Comparison of ENCODE assay signal across 7 cellular contexts in genomic region chr3:184227481-184227935, GRCh38. TPM values are rescaled to one million over a fixed set of nuclear protein-coding genes. Genes with fewer than 3 reads are reported as not detected.
DNase-seq lines count a peak whose midpoint lies in the region; ATAC-seq, FAIRE-seq and TF ChIP-seq lines count a peak whose summit lies in the region.

No MANE protein-coding gene starts in this region.

- H3K9ac ChIP-seq in astrocyte (ENCODE audit: low read length): no peak overlapping the region
- H3K9ac ChIP-seq in HepG2 (ENCODE audit: insufficient read depth, low read depth, low read length): no peak overlapping the region

- H3K9me3 ChIP-seq in astrocyte (ENCODE audit: insufficient read depth, low read depth, low read length) (no peaks in the 10 kb centered on the region), HepG2 (ENCODE audit: low read length) (no peaks in the 10 kb centered on the region)

- ATAC-seq in HG03135 (IDR thresholded peaks at IDR 0.05; ENCODE audit: unreplicated experiment): peak; percentile 46
- ATAC-seq in HepG2: peak; percentile 53
- ATAC-seq in stimulated activated naive CD8-positive, alpha-beta T cell treated with anti-CD3 and anti-CD28 coated beads, Interleukin-15, amount 100 ng/mL, for 72 hours: peak; percentile 52
- no peak for ATAC-seq in HG02885 (IDR thresholded peaks at IDR 0.05; ENCODE audit: poor library complexity, unreplicated experiment)

- CTCF ChIA-PET in HepG2 (lab: Yijun Ruan, JAX; ENCODE audit: low intra/inter-chr PET ratio, low total read pairs): interaction anchor here (0.9 to 2.1 kb wide), 4 partner anchors 14 to 62 kb away, joined by 3 to 13 read pairs (median 4); no protein-coding TSS in a partner anchor

- intact Hi-C loops in HepG2 (cut with micrococcal nuclease; ENCODE audit: unreplicated experiment): loop anchor here (10.0 kb wide), 1 partner anchor 57 kb away; no protein-coding TSS in a partner anchor

- H3K36me3 ChIP-seq in astrocyte (ENCODE audit: insufficient read depth, low read length) (no peaks in the 10 kb centered on the region), HepG2 (replicated peaks in 1 of 2; ENCODE audit: control insufficient read depth in 1 of 2, insufficient read depth in 2 of 2, low read length in 2 of 2) (no peaks in the 10 kb centered on the region)

- H3K27ac ChIP-seq in astrocyte (ENCODE audit: low read depth, low read length) (no peak overlapping the region), HepG2 (ENCODE audit: extremely low read length, insufficient read depth, low read length) (no peak overlapping the region)

- H3K4me1 ChIP-seq in astrocyte (ENCODE audit: insufficient read depth, low read length): peaks cover 13% of the 10 kb centered on the region
- peaks cover 11% of the 10 kb centered on the region; the same call in 1 of the 2 replicates for H3K4me1 ChIP-seq in HepG2 (ENCODE audit: insufficient read depth, low read length)

- in situ Hi-C loops in HepG2 (cut with HindIII; ENCODE audit: extremely low pct_ligation_motif_present, low pct_unique_long_range_greater_than_20kb): no loop called here

- FAIRE-seq in astrocyte (lab: Jason Lieb, UNC): no peak
- no peak for FAIRE-seq in HepG2 (lab: Jason Lieb, UNC)

- no peak for TF ChIP-seq EP300 in HepG2 (IDR thresholded peaks at IDR 0.05; ENCODE audit: low read depth in 2 of 2, low read length in 2 of 2)
- TF ChIP-seq EP300 in HepG2 (CRISPR knock-in tag; IDR thresholded peaks at IDR 0.05; ENCODE audit: borderline replicate concordance): no peak

- H2AFZ ChIP-seq in astrocyte (ENCODE audit: low read depth, low read length) (no peak overlapping the region), HepG2 (ENCODE audit: low read length) (no peak overlapping the region)

- H4K20me1 ChIP-seq in astrocyte (ENCODE audit: insufficient read depth, low read length) (peaks cover 9% of the 10 kb centered on the region), HepG2 (ENCODE audit: insufficient read depth, low read length) (peaks cover 5% of the 10 kb centered on the region; the same call in 1 of the 2 replicates)

- no peak for TF ChIP-seq POLR2A in HepG2 (IDR thresholded peaks at IDR 0.05; ENCODE audit: insufficient read depth in 1 of 2, low read depth in 2 of 2, low read length in 2 of 2)

- H3K27me3 ChIP-seq in astrocyte (ENCODE audit: insufficient read depth, low read length) (peaks cover 44% of the 10 kb centered on the region), HepG2 (ENCODE audit: control insufficient read depth in 1 of 2, insufficient read depth in 2 of 2, low read length in 2 of 2) (peaks cover 7 to 47% of the 10 kb centered on the region in 2 experiments; a peak in 4 of 5 replicates)

- H3K4me1 Mint-ChIP-seq in astrocyte (ENCODE audit: low read depth, unreplicated experiment): peaks cover 7% of the 10 kb centered on the region
- H3K4me1 Mint-ChIP-seq in stimulated activated naive CD8-positive, alpha-beta T cell treated with anti-CD3 and anti-CD28 coated beads, Interleukin-15, amount 100 ng/mL, for 72 hours: peaks cover 15% of the 10 kb centered on the region

- peak overlapping the region; percentile 23 for H3K4me3 Mint-ChIP-seq in astrocyte (ENCODE audit: unreplicated experiment)
- H3K4me3 Mint-ChIP-seq in stimulated activated naive CD8-positive, alpha-beta T cell treated with anti-CD3 and anti-CD28 coated beads, Interleukin-15, amount 100 ng/mL, for 72 hours: no peak overlapping the region

- 9% methylated on average over 2 of the region's 2 CpGs for WGBS in HepG2 (ENCODE audit: low lambda C conversion rate)

- H3K79me2 ChIP-seq in astrocyte (ENCODE audit: insufficient read depth, low read length) (no peaks in the 10 kb centered on the region), HepG2 (ENCODE audit: insufficient read depth, low read length) (no peaks in the 10 kb centered on the region)

- POLR2A ChIA-PET in HepG2 (lab: Yijun Ruan, JAX): interaction anchor here (1.0 to 1.6 kb wide), 4 partner anchors 12 to 92 kb away, joined by 3 to 7 read pairs (median 4); partner anchors contain the start of gene EIF2B5

- H3K4me2 ChIP-seq in astrocyte (ENCODE audit: low read length) (no peak overlapping the region), HepG2 (ENCODE audit: low read depth, low read length) (no peak overlapping the region)

- H3K36me3 Mint-ChIP-seq in astrocyte (ENCODE audit: low read depth, unreplicated experiment): no peaks in the 10 kb centered on the region

- no TSS peak for BruUV-seq in HepG2 (replicated peaks; lab: Mats Ljungman, UMichigan)

- H3K27me3 Mint-ChIP-seq in astrocyte (ENCODE audit: low read depth, unreplicated experiment): peaks cover 56% of the 10 kb centered on the region
- H3K27me3 Mint-ChIP-seq in stimulated activated naive CD8-positive, alpha-beta T cell treated with anti-CD3 and anti-CD28 coated beads, Interleukin-15, amount 100 ng/mL, for 72 hours: peaks cover 74% of the 10 kb centered on the region

- no peaks in the 10 kb centered on the region for H3K9me3 Mint-ChIP-seq in astrocyte (ENCODE audit: unreplicated experiment)
- H3K9me3 Mint-ChIP-seq in stimulated activated naive CD8-positive, alpha-beta T cell treated with anti-CD3 and anti-CD28 coated beads, Interleukin-15, amount 100 ng/mL, for 72 hours: no peaks in the 10 kb centered on the region

- H3K4me3 ChIP-seq in astrocyte (ENCODE audit: insufficient read depth, low read depth, low read length) (no peak overlapping the region), HepG2 (replicated peaks in 1 of 3; ENCODE audit: insufficient read depth in 1 of 3, low read depth in 2 of 3, low read length in 3 of 3) (no peak overlapping the region)

- TF ChIP-seq RAD21 in HepG2 (CRISPR knock-in tag; IDR thresholded peaks at IDR 0.05): peak; percentile 31; the same call in 1 of the 2 replicates

- peak; percentile 43 for TF ChIP-seq CTCF in astrocyte (IDR thresholded peaks at IDR 0.05; ENCODE audit: insufficient read depth, low read depth, low read length)
- peak; percentile 85 for TF ChIP-seq CTCF in HepG2 (CRISPR knock-in tag; IDR thresholded peaks at IDR 0.05)

- no peak overlapping the region for H3K27ac Mint-ChIP-seq in astrocyte (ENCODE audit: unreplicated experiment)
- no peak overlapping the region for H3K27ac Mint-ChIP-seq in stimulated activated naive CD8-positive, alpha-beta T cell treated with anti-CD3 and anti-CD28 coated beads, Interleukin-15, amount 100 ng/mL, for 72 hours

- DNase-seq in GM03348 (ENCODE audit: low spot score) (peak; percentile 73), SW480 (ENCODE audit: low spot score) (peak; percentile 66), astrocyte (ENCODE audit: low read depth) (no peak), HepG2 (ENCODE audit: low spot score) (peak; percentile 44)
- peak; percentile 51 to 60 for DNase-seq in stimulated activated naive CD8-positive, alpha-beta T cell treated with anti-CD3 and anti-CD28 coated beads, Interleukin-15, amount 100 ng/mL, for 72 hours

RNA-seq across cellular contexts. Expression of gene VWA5B2, which starts 1.9 kb away (rescaled TPM):
- total RNA-seq in astrocyte (0.23 TPM in 1 of 2 replicates, not detected in the other), HepG2 (2016; rRNA removed; fragmentation: Illumina TruSeq; extraction: Trizol) (0.04 TPM in 1 of 2 replicates, not detected in the other)
- not detected in 2 replicates for total RNA-seq in HepG2 (2016; cell fraction: cytosol; rRNA removed; fragmentation: Illumina TruSeq; extraction: Trizol; ENCODE audit: low read depth)
- total RNA-seq in HepG2 (2016; cell fraction: insoluble cytoplasmic fraction; rRNA removed; fragmentation: Illumina TruSeq; extraction: Trizol): 0.06 TPM in 1 of 2 replicates, not detected in the other
- not detected in 2 replicates for total RNA-seq in HepG2 (2016; cell fraction: membrane; rRNA removed; fragmentation: Illumina TruSeq; extraction: Trizol)
- 0.25 TPM in 1 of 2 replicates, not detected in the other for total RNA-seq in HepG2 (2016; cell fraction: nucleus; rRNA removed; fragmentation: Illumina TruSeq; extraction: Trizol)
- 0.03 and 0.04 TPM in 2 replicates for polyA plus RNA-seq in HepG2 (2011; rRNA removed)
- not detected in 2 replicates for polyA plus RNA-seq in HepG2 (2011; cell fraction: cytosol; rRNA removed)
- 0.26 and 0.50 TPM in 2 replicates for polyA plus RNA-seq in HepG2 (2011; cell fraction: nucleus; rRNA removed)
- polyA plus RNA-seq in HepG2 (2012): 0.13 TPM in 1 of 2 replicates, not detected in the other
- polyA plus RNA-seq in HepG2 (2016; cell fraction: cytosol; fragmentation: Illumina TruSeq; extraction: Trizol; ENCODE audit: low read depth): not detected in 2 replicates
- polyA plus RNA-seq in HepG2 (2016; cell fraction: insoluble cytoplasmic fraction; fragmentation: Illumina TruSeq; extraction: Trizol; ENCODE audit: low read depth): 0.07 TPM in 1 of 2 replicates, not detected in the other
- not detected in 2 replicates for polyA plus RNA-seq in HepG2 (2016; cell fraction: membrane; fragmentation: Illumina TruSeq; extraction: Trizol; ENCODE audit: low read depth)
- polyA plus RNA-seq in HepG2 (2016; cell fraction: nucleus; fragmentation: Illumina TruSeq; extraction: Trizol; ENCODE audit: insufficient read depth, low read depth): 0.18 and 0.64 TPM in 2 replicates
- polyA minus RNA-seq in HepG2 (2011; rRNA and poly(A)+ RNA removed; ENCODE audit: low replicate concordance): 0.48 and 0.87 TPM in 2 replicates
- not detected in 2 replicates for polyA minus RNA-seq in HepG2 (2011; cell fraction: cytosol; rRNA and poly(A)+ RNA removed)
- polyA minus RNA-seq in HepG2 (2011; cell fraction: nucleus; rRNA and poly(A)+ RNA removed): not detected in 2 replicates

RNA-seq across cellular contexts. Expression of gene ALG3, which starts 21.3 kb away (rescaled TPM):
- total RNA-seq in astrocyte (47.1 and 51.1 TPM in 2 replicates), HepG2 (2016; rRNA removed; fragmentation: Illumina TruSeq; extraction: Trizol) (28.8 and 46.6 TPM in 2 replicates)
- 47.3 and 56.1 TPM in 2 replicates for total RNA-seq in HepG2 (2016; cell fraction: cytosol; rRNA removed; fragmentation: Illumina TruSeq; extraction: Trizol; ENCODE audit: low read depth)
- total RNA-seq in HepG2 (2016; cell fraction: insoluble cytoplasmic fraction; rRNA removed; fragmentation: Illumina TruSeq; extraction: Trizol): 27.8 and 43.4 TPM in 2 replicates
- total RNA-seq in HepG2 (2016; cell fraction: membrane; rRNA removed; fragmentation: Illumina TruSeq; extraction: Trizol): 51.4 and 62.8 TPM in 2 replicates
- 46.0 and 52.3 TPM in 2 replicates for total RNA-seq in HepG2 (2016; cell fraction: nucleus; rRNA removed; fragmentation: Illumina TruSeq; extraction: Trizol)
- polyA plus RNA-seq in HepG2 (2011; rRNA removed): 57.1 and 63.2 TPM in 2 replicates
- 74.6 and 81.8 TPM in 2 replicates for polyA plus RNA-seq in HepG2 (2011; cell fraction: cytosol; rRNA removed)
- polyA plus RNA-seq in HepG2 (2011; cell fraction: nucleus; rRNA removed): 94.7 and 101 TPM in 2 replicates
- polyA plus RNA-seq in HepG2 (2012): 43.5 and 53.9 TPM in 2 replicates
- polyA plus RNA-seq in HepG2 (2016; cell fraction: cytosol; fragmentation: Illumina TruSeq; extraction: Trizol; ENCODE audit: low read depth): 72.7 and 85.7 TPM in 2 replicates
- polyA plus RNA-seq in HepG2 (2016; cell fraction: insoluble cytoplasmic fraction; fragmentation: Illumina TruSeq; extraction: Trizol; ENCODE audit: low read depth): 39.8 and 50.9 TPM in 2 replicates
- polyA plus RNA-seq in HepG2 (2016; cell fraction: membrane; fragmentation: Illumina TruSeq; extraction: Trizol; ENCODE audit: low read depth): 95.5 and 96.4 TPM in 2 replicates
- polyA plus RNA-seq in HepG2 (2016; cell fraction: nucleus; fragmentation: Illumina TruSeq; extraction: Trizol; ENCODE audit: insufficient read depth, low read depth): 113 and 119 TPM in 2 replicates
- 275 and 712 TPM in 2 replicates for polyA minus RNA-seq in HepG2 (2011; rRNA and poly(A)+ RNA removed; ENCODE audit: low replicate concordance)
- 45.2 and 48.1 TPM in 2 replicates for polyA minus RNA-seq in HepG2 (2011; cell fraction: cytosol; rRNA and poly(A)+ RNA removed)
- polyA minus RNA-seq in HepG2 (2011; cell fraction: nucleus; rRNA and poly(A)+ RNA removed): 80.9 and 81.0 TPM in 2 replicates

RNA-seq across cellular contexts. Expression of gene EEF1AKMT4, which starts 22.0 kb away (rescaled TPM):
- 7.2 TPM in 2 replicates for total RNA-seq in astrocyte
- 13.1 and 16.4 TPM in 2 replicates for total RNA-seq in HepG2 (2016; rRNA removed; fragmentation: Illumina TruSeq; extraction: Trizol)
- 3.9 and 4.5 TPM in 2 replicates for total RNA-seq in HepG2 (2016; cell fraction: cytosol; rRNA removed; fragmentation: Illumina TruSeq; extraction: Trizol; ENCODE audit: low read depth)
- total RNA-seq in HepG2 (2016; cell fraction: insoluble cytoplasmic fraction; rRNA removed; fragmentation: Illumina TruSeq; extraction: Trizol): 14.7 and 16.4 TPM in 2 replicates
- 7.3 and 8.6 TPM in 2 replicates for total RNA-seq in HepG2 (2016; cell fraction: membrane; rRNA removed; fragmentation: Illumina TruSeq; extraction: Trizol)
- 6.3 and 6.6 TPM in 2 replicates for total RNA-seq in HepG2 (2016; cell fraction: nucleus; rRNA removed; fragmentation: Illumina TruSeq; extraction: Trizol)
- 14.6 and 15.8 TPM in 2 replicates for polyA plus RNA-seq in HepG2 (2011; rRNA removed)
- 21.1 and 28.9 TPM in 2 replicates for polyA plus RNA-seq in HepG2 (2011; cell fraction: cytosol; rRNA removed)
- polyA plus RNA-seq in HepG2 (2011; cell fraction: nucleus; rRNA removed): 9.1 and 9.2 TPM in 2 replicates
- polyA plus RNA-seq in HepG2 (2012): 6.5 and 12.4 TPM in 2 replicates
- 4.8 and 4.9 TPM in 2 replicates for polyA plus RNA-seq in HepG2 (2016; cell fraction: cytosol; fragmentation: Illumina TruSeq; extraction: Trizol; ENCODE audit: low read depth)
- 17.4 and 17.7 TPM in 2 replicates for polyA plus RNA-seq in HepG2 (2016; cell fraction: insoluble cytoplasmic fraction; fragmentation: Illumina TruSeq; extraction: Trizol; ENCODE audit: low read depth)
- 7.4 and 7.6 TPM in 2 replicates for polyA plus RNA-seq in HepG2 (2016; cell fraction: membrane; fragmentation: Illumina TruSeq; extraction: Trizol; ENCODE audit: low read depth)
- polyA plus RNA-seq in HepG2 (2016; cell fraction: nucleus; fragmentation: Illumina TruSeq; extraction: Trizol; ENCODE audit: insufficient read depth, low read depth): 6.9 and 8.1 TPM in 2 replicates
- 33.3 and 107 TPM in 2 replicates for polyA minus RNA-seq in HepG2 (2011; rRNA and poly(A)+ RNA removed; ENCODE audit: low replicate concordance)
- polyA minus RNA-seq in HepG2 (2011; cell fraction: cytosol; rRNA and poly(A)+ RNA removed): 4.6 and 4.7 TPM in 2 replicates
- polyA minus RNA-seq in HepG2 (2011; cell fraction: nucleus; rRNA and poly(A)+ RNA removed): 7.3 and 9.4 TPM in 2 replicates

RNA-seq across cellular contexts. Expression of gene CAMK2N2, which starts 33.8 kb away (rescaled TPM):
- total RNA-seq in astrocyte: 2.6 and 3.4 TPM in 2 replicates
- total RNA-seq in HepG2 (2016; rRNA removed; fragmentation: Illumina TruSeq; extraction: Trizol): 0.27 TPM in 1 of 2 replicates, not detected in the other
- total RNA-seq in HepG2 (2016; cell fraction: cytosol; rRNA removed; fragmentation: Illumina TruSeq; extraction: Trizol; ENCODE audit: low read depth): not detected in 2 replicates
- total RNA-seq in HepG2 (2016; cell fraction: insoluble cytoplasmic fraction; rRNA removed; fragmentation: Illumina TruSeq; extraction: Trizol): 0.09 and 0.27 TPM in 2 replicates
- 0.34 and 0.72 TPM in 2 replicates for total RNA-seq in HepG2 (2016; cell fraction: membrane; rRNA removed; fragmentation: Illumina TruSeq; extraction: Trizol)
- not detected in 2 replicates for total RNA-seq in HepG2 (2016; cell fraction: nucleus; rRNA removed; fragmentation: Illumina TruSeq; extraction: Trizol)
- 0.04 and 0.12 TPM in 2 replicates for polyA plus RNA-seq in HepG2 (2011; rRNA removed)
- polyA plus RNA-seq in HepG2 (2011; cell fraction: cytosol; rRNA removed): 0.07 and 0.08 TPM in 2 replicates
- polyA plus RNA-seq in HepG2 (2011; cell fraction: nucleus; rRNA removed): 0.09 and 0.16 TPM in 2 replicates
- not detected in 2 replicates for polyA plus RNA-seq in HepG2 (2012)
- polyA plus RNA-seq in HepG2 (2016; cell fraction: cytosol; fragmentation: Illumina TruSeq; extraction: Trizol; ENCODE audit: low read depth): 0.95 and 1.1 TPM in 2 replicates
- not detected in 2 replicates for polyA plus RNA-seq in HepG2 (2016; cell fraction: insoluble cytoplasmic fraction; fragmentation: Illumina TruSeq; extraction: Trizol; ENCODE audit: low read depth)
- polyA plus RNA-seq in HepG2 (2016; cell fraction: membrane; fragmentation: Illumina TruSeq; extraction: Trizol; ENCODE audit: low read depth): 1.00 and 1.2 TPM in 2 replicates
- polyA plus RNA-seq in HepG2 (2016; cell fraction: nucleus; fragmentation: Illumina TruSeq; extraction: Trizol; ENCODE audit: insufficient read depth, low read depth): 0.46 and 0.47 TPM in 2 replicates
- polyA minus RNA-seq in HepG2 (2011; rRNA and poly(A)+ RNA removed; ENCODE audit: low replicate concordance): 7.5 TPM in 1 of 2 replicates, not detected in the other
- 0.44 TPM in 1 of 2 replicates, not detected in the other for polyA minus RNA-seq in HepG2 (2011; cell fraction: cytosol; rRNA and poly(A)+ RNA removed)
- polyA minus RNA-seq in HepG2 (2011; cell fraction: nucleus; rRNA and poly(A)+ RNA removed): not detected in 2 replicates

RNA-seq across cellular contexts. Expression of gene ABCF3, which starts 41.5 kb away (rescaled TPM):
- total RNA-seq in astrocyte (61.1 and 70.9 TPM in 2 replicates), HepG2 (2016; rRNA removed; fragmentation: Illumina TruSeq; extraction: Trizol) (32.7 and 38.8 TPM in 2 replicates)
- 7.0 and 8.6 TPM in 2 replicates for total RNA-seq in HepG2 (2016; cell fraction: cytosol; rRNA removed; fragmentation: Illumina TruSeq; extraction: Trizol; ENCODE audit: low read depth)
- total RNA-seq in HepG2 (2016; cell fraction: insoluble cytoplasmic fraction; rRNA removed; fragmentation: Illumina TruSeq; extraction: Trizol): 30.5 and 38.2 TPM in 2 replicates
- 9.7 and 13.0 TPM in 2 replicates for total RNA-seq in HepG2 (2016; cell fraction: membrane; rRNA removed; fragmentation: Illumina TruSeq; extraction: Trizol)
- total RNA-seq in HepG2 (2016; cell fraction: nucleus; rRNA removed; fragmentation: Illumina TruSeq; extraction: Trizol): 31.0 and 40.0 TPM in 2 replicates
- polyA plus RNA-seq in HepG2 (2011; rRNA removed): 46.5 and 48.2 TPM in 2 replicates
- polyA plus RNA-seq in HepG2 (2011; cell fraction: cytosol; rRNA removed): 30.2 and 39.9 TPM in 2 replicates
- polyA plus RNA-seq in HepG2 (2011; cell fraction: nucleus; rRNA removed): 164 and 188 TPM in 2 replicates
- polyA plus RNA-seq in HepG2 (2012): 28.3 and 31.4 TPM in 2 replicates
- 4.3 TPM in 2 replicates for polyA plus RNA-seq in HepG2 (2016; cell fraction: cytosol; fragmentation: Illumina TruSeq; extraction: Trizol; ENCODE audit: low read depth)
- 30.4 and 34.2 TPM in 2 replicates for polyA plus RNA-seq in HepG2 (2016; cell fraction: insoluble cytoplasmic fraction; fragmentation: Illumina TruSeq; extraction: Trizol; ENCODE audit: low read depth)
- polyA plus RNA-seq in HepG2 (2016; cell fraction: membrane; fragmentation: Illumina TruSeq; extraction: Trizol; ENCODE audit: low read depth): 5.7 and 8.3 TPM in 2 replicates
- polyA plus RNA-seq in HepG2 (2016; cell fraction: nucleus; fragmentation: Illumina TruSeq; extraction: Trizol; ENCODE audit: insufficient read depth, low read depth): 92.9 and 103 TPM in 2 replicates
- 79.8 and 202 TPM in 2 replicates for polyA minus RNA-seq in HepG2 (2011; rRNA and poly(A)+ RNA removed; ENCODE audit: low replicate concordance)
- polyA minus RNA-seq in HepG2 (2011; cell fraction: cytosol; rRNA and poly(A)+ RNA removed): 25.1 and 28.6 TPM in 2 replicates
- polyA minus RNA-seq in HepG2 (2011; cell fraction: nucleus; rRNA and poly(A)+ RNA removed): 71.1 and 80.3 TPM in 2 replicates
